Comparison of ENCODE assay signal across 33 cellular contexts in genomic region chr6:34093206-34093605, GRCh38. TPM values are rescaled to one million over a fixed set of nuclear protein-coding genes. Genes with fewer than 3 reads are reported as not detected.
"Had no signal": no experiment of that assay in that cellular context is flagged by ENCODE, and none has a peak within 500 bp of the region (broad histone marks: within the 10 kb centered on the region; RNA-seq: fewer than 3 reads in every experiment).

No MANE protein-coding gene starts in this region.

- H3K4me3 ChIP-seq: cardiac muscle cell, SJCRH30, SK-N-MC had no signal

- H3K27ac ChIP-seq: cardiac muscle cell, SJCRH30, SK-N-MC had no signal

- H3K27ac Mint-ChIP-seq: activated CD4-positive, alpha-beta memory T cell treated with anti-CD3 and anti-CD28 coated beads for 36 hours; activated CD4-positive, alpha-beta T cell treated with anti-CD3 and anti-CD28 coated beads for 36 hours; activated naive CD4-positive, alpha-beta T cell treated with anti-CD3 and anti-CD28 coated beads, Interleukin-2, amount 10 ng/mL, durations not matched to agents 7 days and 5 days; activated naive CD8-positive, alpha-beta T cell treated with anti-CD3 and anti-CD28 coated beads for 36 hours; activated T-helper 1 cell treated with anti-CD3 and anti-CD28 coated beads, Interleukin-12 subunit alpha, Interleukin-12 subunit beta, Interleukin-2, Interleukin-4 antibody, amounts not matched to agents 30 ng/mL and 10 ng/mL and 1 ng/mL, durations not matched to agents 14 hours and 24 hours and 36 hours had no signal

- H3K36me3 ChIP-seq: cardiac muscle cell, SJCRH30 had no signal

- H3K4me3 Mint-ChIP-seq: activated CD4-positive, alpha-beta memory T cell treated with anti-CD3 and anti-CD28 coated beads for 36 hours; activated CD4-positive, alpha-beta T cell treated with anti-CD3 and anti-CD28 coated beads for 36 hours; activated naive CD4-positive, alpha-beta T cell treated with anti-CD3 and anti-CD28 coated beads, Interleukin-2, amount 10 ng/mL, durations not matched to agents 7 days and 5 days; activated naive CD8-positive, alpha-beta T cell treated with anti-CD3 and anti-CD28 coated beads for 36 hours; activated T-cell treated with anti-CD3 and anti-CD28 coated beads, Interleukin-2, amount 50 U/mL, for 4 hours; activated T-helper 1 cell treated with anti-CD3 and anti-CD28 coated beads, Interleukin-12 subunit alpha, Interleukin-12 subunit beta, Interleukin-2, Interleukin-4 antibody, amounts not matched to agents 30 ng/mL and 10 ng/mL and 1 ng/mL, durations not matched to agents 14 hours and 24 hours and 36 hours; central memory CD8-positive, alpha-beta T cell had no signal

- H3K4me1 Mint-ChIP-seq: activated CD4-positive, alpha-beta T cell treated with anti-CD3 and anti-CD28 coated beads for 36 hours; activated naive CD4-positive, alpha-beta T cell treated with anti-CD3 and anti-CD28 coated beads, Interleukin-2, amount 10 ng/mL, durations not matched to agents 7 days and 5 days; activated naive CD8-positive, alpha-beta T cell treated with anti-CD3 and anti-CD28 coated beads for 36 hours; central memory CD8-positive, alpha-beta T cell had no signal

- H3K36me3 Mint-ChIP-seq: activated CD4-positive, alpha-beta memory T cell treated with anti-CD3 and anti-CD28 coated beads for 36 hours; activated naive CD4-positive, alpha-beta T cell treated with anti-CD3 and anti-CD28 coated beads, Interleukin-2, amount 10 ng/mL, durations not matched to agents 7 days and 5 days; activated naive CD8-positive, alpha-beta T cell treated with anti-CD3 and anti-CD28 coated beads for 36 hours had no signal

- DNase-seq: activated CD4-positive, alpha-beta memory T cell treated with anti-CD3 and anti-CD28 coated beads for 36 hours; activated CD4-positive, alpha-beta T cell treated with anti-CD3 and anti-CD28 coated beads for 36 hours; activated CD4-positive, alpha-beta T cell treated with anti-CD3 and anti-CD28 coated beads, Interleukin-2, amount 50 U/mL, for 1 hour; activated CD8-positive, alpha-beta memory T cell treated with anti-CD3 and anti-CD28 coated beads, Interleukin-2, amount 50 U/mL, for 4 hours; activated gamma-delta T cell treated with Interleukin-2 at 50 U/mL for 16 hours; activated naive CD4-positive, alpha-beta T cell treated with anti-CD3 and anti-CD28 coated beads, Interleukin-2, amount 10 ng/mL, durations not matched to agents 7 days and 5 days; activated naive CD8-positive, alpha-beta T cell treated with anti-CD3 and anti-CD28 coated beads for 36 hours; activated T-cell treated with anti-CD3 and anti-CD28 coated beads for 4 hours; activated T-cell treated with anti-CD3 and anti-CD28 coated beads, Interleukin-2, amount 50 U/mL, for 4 hours; amniotic stem cell; aorta; Karpas-422; KBM-7; NCI-H1105; NCI-H1417 treated with DMSO at 0.1 percent for 48 hours; NCI-H1694; NCI-H1930; NCI-H2081 treated with DMSO at 0.1 percent for 48 hours; NCI-H345; NCI-H524 treated with DMSO at 0.1 percent for 48 hours; SHP77; SJCRH30; T1000 had no signal

- H3K4me1 ChIP-seq: SJCRH30 had no signal

- H3K27me3 ChIP-seq: cardiac muscle cell had no signal

- H3K9me3 ChIP-seq: SJCRH30 had no signal

- H3K9me3 Mint-ChIP-seq: activated CD4-positive, alpha-beta memory T cell treated with anti-CD3 and anti-CD28 coated beads for 36 hours; activated naive CD4-positive, alpha-beta T cell treated with anti-CD3 and anti-CD28 coated beads, Interleukin-2, amount 10 ng/mL, durations not matched to agents 7 days and 5 days; activated naive CD8-positive, alpha-beta T cell treated with anti-CD3 and anti-CD28 coated beads for 36 hours; activated T-cell treated with anti-CD3 and anti-CD28 coated beads, Interleukin-2, amount 50 U/mL, for 4 hours; activated T-helper 1 cell treated with anti-CD3 and anti-CD28 coated beads, Interleukin-12 subunit alpha, Interleukin-12 subunit beta, Interleukin-2, Interleukin-4 antibody, amounts not matched to agents 30 ng/mL and 10 ng/mL and 1 ng/mL, durations not matched to agents 14 hours and 24 hours and 36 hours; central memory CD8-positive, alpha-beta T cell had no signal

- ATAC-seq: activated CD4-positive, alpha-beta T cell treated with anti-CD3 and anti-CD28 coated beads for 36 hours; activated T-cell treated with anti-CD3 and anti-CD28 coated beads, Interleukin-2, amount 50 U/mL, for 4 hours; Panc1 had no signal

RNA-seq across cellular contexts. Expression of gene GRM4, which starts 52.7 kb away (rescaled TPM):
- total RNA-seq: activated T-helper 1 cell treated with anti-CD3 and anti-CD28 coated beads, Interleukin-12 subunit alpha, Interleukin-12 subunit beta, Interleukin-2, Interleukin-4 antibody, amounts not matched to agents 30 ng/mL and 10 ng/mL and 1 ng/mL, durations not matched to agents 14 hours and 24 hours and 36 hours; aorta; MCF 10A; NCI-H460; RPMI7951; T-helper 1 cell treated with Interleukin-12 subunit alpha and Interleukin-12 subunit beta and Interleukin-4 antibody, amounts not matched to agents 30 ng/mL and 1 ng/mL, for 36 hours; T-helper 2 cell treated with Interferon-gamma antibody and Interleukin-4, amounts not matched to agents 100 ng/mL and 5 ng/mL, for 36 hours had no signal
- polyA plus RNA-seq: aorta had no signal
